Comparison of ENCODE assay signal across 21 cellular contexts in genomic region chr14:93747560-93747959, GRCh38. TPM values are rescaled to one million over a fixed set of nuclear protein-coding genes. Genes with fewer than 3 reads are reported as not detected.
"Had no signal": no experiment of that assay in that cellular context is flagged by ENCODE, and none has a peak within 500 bp of the region (broad histone marks: within the 10 kb centered on the region; RNA-seq: fewer than 3 reads in every experiment).

No MANE protein-coding gene starts in this region.

- DNase-seq: activated CD4-positive, alpha-beta T cell treated with anti-CD3 and anti-CD28 coated beads for 1 hour; activated effector memory CD4-positive, alpha-beta T cell treated with anti-CD3 and anti-CD28 coated beads, Interleukin-2, amount 50 U/mL, for 16 hours; activated T-cell treated with anti-CD3 and anti-CD28 coated beads, Interleukin-2, amount 50 U/mL, for 72 hours; foreskin keratinocyte; kidney; left lung; mammary epithelial cell; stimulated activated CD4-positive, alpha-beta T cell treated with anti-CD3 and anti-CD28 coated beads, Interleukin-4, amount 100 ng/mL, for 4 hours had no signal

- H3K27ac Mint-ChIP-seq: activated naive CD4-positive, alpha-beta T cell treated with anti-CD3 and anti-CD28 coated beads, Interleukin-2, amount 50 U/mL, for 24 hours; activated T-cell treated with anti-CD3 and anti-CD28 coated beads, Interleukin-2, amount 50 U/mL, for 72 hours; stimulated activated memory B cell treated with anti-CD40 and anti-IgM and Interleukin-4, amounts not matched to agents 10 μg/mL and 1 μg/mL and 100 μg/mL, for 72 hours; T-helper 1 cell treated with Interleukin-12 subunit alpha and Interleukin-12 subunit beta and Interleukin-4 antibody, amounts not matched to agents 30 μg/mL and 1 μg/mL, for 36 hours had no signal

- H3K4me1 Mint-ChIP-seq: activated naive CD4-positive, alpha-beta T cell treated with anti-CD3 and anti-CD28 coated beads, Interleukin-2, amount 50 U/mL, for 24 hours; stimulated activated memory B cell treated with anti-CD40 and anti-IgM and Interleukin-4, amounts not matched to agents 10 μg/mL and 1 μg/mL and 100 μg/mL, for 72 hours had no signal

- H3K27me3 ChIP-seq: foreskin keratinocyte had no signal

- H3K4me1 ChIP-seq: foreskin keratinocyte, left lung, prostate gland had no signal

- H3K4me3 Mint-ChIP-seq: activated naive CD4-positive, alpha-beta T cell treated with anti-CD3 and anti-CD28 coated beads, Interleukin-2, amount 50 U/mL, for 24 hours; activated T-cell treated with anti-CD3 and anti-CD28 coated beads, Interleukin-2, amount 50 U/mL, for 72 hours; neural crest cell; stimulated activated memory B cell treated with anti-CD40 and anti-IgM and Interleukin-4, amounts not matched to agents 10 μg/mL and 1 μg/mL and 100 μg/mL, for 72 hours; T-helper 1 cell treated with Interleukin-12 subunit alpha and Interleukin-12 subunit beta and Interleukin-4 antibody, amounts not matched to agents 30 μg/mL and 1 μg/mL, for 36 hours had no signal

- H3K9me3 Mint-ChIP-seq: activated naive CD4-positive, alpha-beta T cell treated with anti-CD3 and anti-CD28 coated beads, Interleukin-2, amount 50 U/mL, for 24 hours; neural crest cell; T-helper 1 cell treated with Interleukin-12 subunit alpha and Interleukin-12 subunit beta and Interleukin-4 antibody, amounts not matched to agents 30 μg/mL and 1 μg/mL, for 36 hours had no signal

- H3K36me3 Mint-ChIP-seq: activated naive CD4-positive, alpha-beta T cell treated with anti-CD3 and anti-CD28 coated beads, Interleukin-2, amount 50 U/mL, for 24 hours; stimulated activated memory B cell treated with anti-CD40 and anti-IgM and Interleukin-4, amounts not matched to agents 10 μg/mL and 1 μg/mL and 100 μg/mL, for 72 hours had no signal

- H3K36me3 ChIP-seq: left lung, prostate gland had no signal

- H3K9me3 ChIP-seq: left lung, prostate gland had no signal

- FAIRE-seq: colon, kidney had no signal

- H3K27ac ChIP-seq: epithelial cell of prostate, foreskin keratinocyte, left lung, prostate gland, VCaP had no signal

- H3K4me3 ChIP-seq: left lung, prostate gland had no signal

- ATAC-seq: activated T-cell treated with anti-CD3 and anti-CD28 coated beads, Interleukin-2, amount 50 U/mL, for 72 hours; foreskin keratinocyte; left lung; sciatic nerve; stimulated activated memory B cell treated with anti-CD40 and anti-IgM and Interleukin-4, amounts not matched to agents 10 μg/mL and 1 μg/mL and 100 μg/mL, for 72 hours had no signal

RNA-seq across cellular contexts. Expression of gene PRIMA1, which starts 40.7 kb away (rescaled TPM):
- total RNA-seq: activated CD8-positive, alpha-beta memory T cell treated with anti-CD3 and anti-CD28 coated beads for 36 hours; activated T-cell treated with anti-CD3 and anti-CD28 coated beads, Interleukin-2, amount 50 U/mL, for 72 hours; fibroblast of lung; foreskin keratinocyte; myocyte; osteocyte had no signal
- polyA plus RNA-seq: fibroblast of lung, foreskin keratinocyte had no signal
